In genomic region chr5:52498607-52499006, GRCh38 we compare ENCODE assay signal across 23 cellular contexts.
"Had no signal": no experiment of that assay in that cellular context is flagged by ENCODE, and none has a peak within 500 bp of the region (broad histone marks: within the 10 kb centered on the region; RNA-seq: fewer than 3 reads in every experiment).

No MANE protein-coding gene starts in this region.

- H3K9ac ChIP-seq: neural progenitor cell had no signal

- H3K9me3 ChIP-seq: left ventricle myocardium inferior, neutrophil, ovary, right atrium auricular region, right lobe of liver, tibial nerve, uterus had no signal

- DNase-seq: islet precursor cell; left ventricle myocardium inferior; mesendoderm; naive B cell; natural killer cell; nephron progenitor cell; ovary; right lobe of liver; stimulated activated CD4-positive, alpha-beta T cell treated with anti-CD3 and anti-CD28 coated beads, Interleukin-1b, Interleukin-23, amount 100 ng/mL, for 48 hours; stimulated activated CD4-positive, alpha-beta T cell treated with anti-CD3 and anti-CD28 coated beads, Interleukin-2, amount 100 ng/mL, for 48 hours; stimulated activated CD4-positive, alpha-beta T cell treated with anti-CD3 and anti-CD28 coated beads, Interleukin-4, amount 100 ng/mL, for 4 hours; stimulated activated CD8-positive, alpha-beta memory T cell treated with anti-CD3 and anti-CD28 coated beads, Interleukin-4, amount 100 ng/mL, for 48 hours; stimulated activated naive CD4-positive, alpha-beta T cell treated with Interleukin-2 at 50 U/mL for 16 hours; stimulated activated naive CD8-positive, alpha-beta T cell treated with anti-CD3 and anti-CD28 coated beads, Interleukin-15, amount 100 ng/mL, for 72 hours; substantia nigra; uterus had no signal

- H3K27ac ChIP-seq: left ventricle myocardium inferior, neural progenitor cell, neutrophil, ovary, right atrium auricular region, right lobe of liver, tibial nerve, uterus had no signal

- H3K4me3 ChIP-seq: left ventricle myocardium inferior, lung, neural progenitor cell, ovary, right atrium auricular region, right lobe of liver, smooth muscle cell, tibial nerve, uterus had no signal

- H2AFZ ChIP-seq: neural progenitor cell had no signal

- H3K4me1 ChIP-seq: left ventricle myocardium inferior, right atrium auricular region, right lobe of liver, tibial nerve, uterus had no signal

- H3K27me3 ChIP-seq: neural progenitor cell, neutrophil, ovary, right atrium auricular region, right lobe of liver, tibial nerve, uterus had no signal

- H3K4me2 ChIP-seq: neural progenitor cell, smooth muscle cell had no signal

- H3K36me3 ChIP-seq: left ventricle myocardium inferior, neural progenitor cell, neutrophil, ovary, right atrium auricular region, right lobe of liver, tibial nerve, uterus had no signal

- ATAC-seq: natural killer cell; right lobe of liver; stimulated activated memory B cell treated with anti-CD40 and anti-IgM and Interleukin-4, amounts not matched to agents 10 μg/mL and 1 μg/mL and 100 μg/mL, for 72 hours; stimulated activated naive CD8-positive, alpha-beta T cell treated with anti-CD3 and anti-CD28 coated beads, Interleukin-15, amount 100 ng/mL, for 72 hours had no signal
